22 cellular contexts compared by ENCODE assay signal in the genomic region with DNA sequence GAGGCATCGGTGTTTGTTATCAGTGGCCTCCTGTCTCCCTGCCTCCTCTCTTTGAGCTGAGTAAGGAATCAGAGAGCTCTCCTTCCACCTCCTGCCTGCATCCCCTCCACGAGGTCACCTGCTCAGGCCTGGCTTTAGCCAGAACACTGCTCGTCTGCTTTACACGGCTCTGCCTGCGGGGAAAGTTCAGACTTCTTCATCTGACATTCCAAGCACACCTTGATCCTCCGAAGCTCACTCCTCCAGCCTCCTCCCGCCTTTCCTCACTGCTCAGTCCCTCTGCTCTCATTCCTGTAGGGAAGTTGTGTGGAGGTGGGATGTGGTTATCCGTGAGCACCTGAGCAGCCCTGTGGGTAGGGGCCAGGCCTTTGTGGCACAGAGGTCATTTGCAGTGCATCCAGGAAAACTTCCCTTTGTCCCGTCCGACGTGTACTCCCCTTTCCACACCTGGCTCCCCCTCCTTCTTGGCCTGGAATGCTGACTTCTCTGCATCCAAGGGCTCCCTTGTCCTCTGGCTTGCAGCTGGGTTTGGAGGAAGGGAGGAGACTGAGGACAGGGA. TPM values are rescaled to one million over a fixed set of nuclear protein-coding genes. Genes with fewer than 3 reads are reported as not detected.
DNase-seq lines count a peak whose midpoint lies in the region; ATAC-seq, FAIRE-seq and TF ChIP-seq lines count a peak whose summit lies in the region.
"Had no signal": no experiment of that assay in that cellular context is flagged by ENCODE, and none has a peak within 500 bp of the region (broad histone marks: within the 10 kb centered on the region; RNA-seq: fewer than 3 reads in every experiment).

No MANE protein-coding gene starts in this region.

- TF ChIP-seq CTCF in coronary artery (IDR thresholded peaks at IDR 0.05) = no peak

- no peak overlapping the region for H3K9ac ChIP-seq in iPS-18a (ENCODE audit: low read length)

- H3K27ac ChIP-seq in iPS-18a (ENCODE audit: low read length) (no peak overlapping the region), coronary artery (no peak overlapping the region)
- H3K27ac ChIP-seq: esophagus squamous epithelium, left ventricle myocardium inferior, psoas muscle, transverse colon had no signal

- H3K4me3 Mint-ChIP-seq in activated T-helper 17 cell treated with anti-CD3 and anti-CD28 coated beads, Interleukin-2, amount 50 U/mL, for 72 hours = no peak overlapping the region
- no peak overlapping the region for H3K4me3 Mint-ChIP-seq in stimulated activated effector memory CD8-positive, alpha-beta T cell treated with anti-CD3 and anti-CD28 coated beads, Interleukin-12 subunit alpha, Interleukin-12 subunit beta, amount 100 ng/mL, for 72 hours
- H3K4me3 Mint-ChIP-seq: activated CD4-positive, alpha-beta T cell treated with anti-CD3 and anti-CD28 coated beads, Interleukin-2, amount 10 ng/mL, durations not matched to agents 7 days and 5 days; HFFc6; neural crest cell had no signal

- no peaks in the 10 kb centered on the region for H3K36me3 ChIP-seq in H7 (replicated peaks; ENCODE audit: control insufficient read depth, insufficient read depth, low read length)
- no peaks in the 10 kb centered on the region for H3K36me3 ChIP-seq in iPS-18a (ENCODE audit: control insufficient read depth, low read depth, low read length)
- H3K36me3 ChIP-seq: esophagus squamous epithelium, left ventricle myocardium inferior, transverse colon had no signal

- H3K4me3 ChIP-seq in H7 (ENCODE audit: insufficient read depth, low read depth, low read length) (peak overlapping the region; percentile 36), iPS-18a (ENCODE audit: low read length) (peak overlapping the region; percentile 38), coronary artery (no peak overlapping the region)
- H3K4me3 ChIP-seq: esophagus squamous epithelium, left ventricle myocardium inferior, psoas muscle, transverse colon had no signal

- no peaks in the 10 kb centered on the region for H3K27me3 Mint-ChIP-seq in activated T-helper 17 cell treated with anti-CD3 and anti-CD28 coated beads, Interleukin-2, amount 50 U/mL, for 72 hours
- H3K27me3 Mint-ChIP-seq: activated CD4-positive, alpha-beta T cell treated with anti-CD3 and anti-CD28 coated beads, Interleukin-2, amount 10 ng/mL, durations not matched to agents 7 days and 5 days; stimulated activated naive CD8-positive, alpha-beta T cell treated with anti-CD3 and anti-CD28 coated beads, Interleukin-15, amount 100 ng/mL, for 72 hours had no signal

- no peak for FAIRE-seq in HTR-8/SVneo (lab: Jason Lieb, UNC)

- H3K9me3 Mint-ChIP-seq in activated T-helper 17 cell treated with anti-CD3 and anti-CD28 coated beads, Interleukin-2, amount 50 U/mL, for 72 hours = peaks cover 4% of the 10 kb centered on the region
- peaks cover 2% of the 10 kb centered on the region for H3K9me3 Mint-ChIP-seq in stimulated activated effector memory CD8-positive, alpha-beta T cell treated with anti-CD3 and anti-CD28 coated beads, Interleukin-12 subunit alpha, Interleukin-12 subunit beta, amount 100 ng/mL, for 72 hours
- H3K9me3 Mint-ChIP-seq: HFFc6, neural crest cell had no signal

- no peaks in the 10 kb centered on the region for H3K9me3 ChIP-seq in iPS-18a (ENCODE audit: control insufficient read depth, low read depth, low read length)
- H3K9me3 ChIP-seq: esophagus squamous epithelium, left ventricle myocardium inferior, psoas muscle, transverse colon had no signal

- H3K27ac Mint-ChIP-seq in activated T-helper 17 cell treated with anti-CD3 and anti-CD28 coated beads, Interleukin-2, amount 50 U/mL, for 72 hours = peak overlapping the region; percentile 73
- H3K27ac Mint-ChIP-seq in stimulated activated effector memory CD8-positive, alpha-beta T cell treated with anti-CD3 and anti-CD28 coated beads, Interleukin-12 subunit alpha, Interleukin-12 subunit beta, amount 100 ng/mL, for 72 hours = peak overlapping the region; percentile 73
- H3K27ac Mint-ChIP-seq: HFFc6 had no signal

- H3K27me3 ChIP-seq in H7 (ENCODE audit: control insufficient read depth, insufficient read depth, low read length) (peaks cover 36% of the 10 kb centered on the region), iPS-18a (ENCODE audit: control insufficient read depth, insufficient read depth, low read length) (peaks cover 45% of the 10 kb centered on the region)

- H3K36me3 Mint-ChIP-seq in activated T-helper 17 cell treated with anti-CD3 and anti-CD28 coated beads, Interleukin-2, amount 50 U/mL, for 72 hours (ENCODE audit: low read depth) = no peaks in the 10 kb centered on the region
- H3K36me3 Mint-ChIP-seq in stimulated activated effector memory CD8-positive, alpha-beta T cell treated with anti-CD3 and anti-CD28 coated beads, Interleukin-12 subunit alpha, Interleukin-12 subunit beta, amount 100 ng/mL, for 72 hours = peaks cover 8% of the 10 kb centered on the region

- no peak for ATAC-seq in activated T-helper 17 cell treated with anti-CD3 and anti-CD28 coated beads, Interleukin-2, amount 50 U/mL, for 72 hours (replicated peaks)
- no peak for ATAC-seq in stimulated activated effector memory CD8-positive, alpha-beta T cell treated with anti-CD3 and anti-CD28 coated beads, Interleukin-12 subunit alpha, Interleukin-12 subunit beta, amount 100 ng/mL, for 72 hours
- ATAC-seq: psoas muscle; stimulated activated naive CD8-positive, alpha-beta T cell treated with anti-CD3 and anti-CD28 coated beads, Interleukin-15, amount 100 ng/mL, for 72 hours had no signal

- DNase-seq in H7 (peak; percentile 77), HTR-8/SVneo (ENCODE audit: insufficient read length, low spot score) (no peak), coronary artery (ENCODE audit: low spot score) (no peak)
- no peak for DNase-seq in stimulated activated effector memory CD8-positive, alpha-beta T cell treated with anti-CD3 and anti-CD28 coated beads, Interleukin-12 subunit alpha, Interleukin-12 subunit beta, amount 100 ng/mL, for 72 hours (ENCODE audit: low spot score in 2 of 2)
- DNase-seq in activated CD8-positive, alpha-beta memory T cell treated with anti-CD3 and anti-CD28 coated beads, Interleukin-2, amount 50 U/mL, for 48 hours = no peak
- DNase-seq: activated CD4-positive, alpha-beta T cell treated with anti-CD3 and anti-CD28 coated beads, Interleukin-2, amount 10 ng/mL, durations not matched to agents 7 days and 5 days; amygdala; COR-L47; esophagus squamous epithelium; HFFc6; left ventricle myocardium inferior; midbrain; NCI-H1436; NCI-H526; psoas muscle; SHP77; stimulated activated CD4-positive, alpha-beta T cell treated with anti-CD3 and anti-CD28 coated beads, Interleukin-2, amount 100 ng/mL, for 24 hours; stimulated activated naive CD8-positive, alpha-beta T cell treated with anti-CD3 and anti-CD28 coated beads, Interleukin-15, amount 100 ng/mL, for 72 hours; transverse colon had no signal

- peaks cover 54% of the 10 kb centered on the region for H3K4me1 Mint-ChIP-seq in activated T-helper 17 cell treated with anti-CD3 and anti-CD28 coated beads, Interleukin-2, amount 50 U/mL, for 72 hours
- H3K4me1 Mint-ChIP-seq in stimulated activated effector memory CD8-positive, alpha-beta T cell treated with anti-CD3 and anti-CD28 coated beads, Interleukin-12 subunit alpha, Interleukin-12 subunit beta, amount 100 ng/mL, for 72 hours = peaks cover 73% of the 10 kb centered on the region

- peaks cover 41% of the 10 kb centered on the region for H3K4me1 ChIP-seq in iPS-18a (ENCODE audit: control insufficient read depth, low read depth, low read length)
- H3K4me1 ChIP-seq: psoas muscle had no signal

RNA-seq across cellular contexts. Expression of a gene that starts 12.8 kb away (rescaled TPM):
- total RNA-seq in H7 (2014; rRNA removed; shearing (Covaris generic)) = 29.5 and 52.4 TPM in 2 replicates
- total RNA-seq in activated T-helper 17 cell treated with anti-CD3 and anti-CD28 coated beads, Interleukin-2, amount 50 U/mL, for 72 hours = 10 to 100 TPM; 39.2 to 78.5 TPM
